ENCODE assay signal across 15 cellular contexts in genomic region chr14:97379091-97379531, GRCh38.
DNase-seq lines count a peak whose midpoint lies in the region; ATAC-seq, FAIRE-seq and TF ChIP-seq lines count a peak whose summit lies in the region.
"Had no signal": no experiment of that assay in that cellular context is flagged by ENCODE, and none has a peak within 500 bp of the region (broad histone marks: within the 10 kb centered on the region; RNA-seq: fewer than 3 reads in every experiment).

No MANE protein-coding gene starts in this region.

- TF ChIP-seq CTCF in upper lobe of left lung (IDR thresholded peaks at IDR 0.05), result no peak

- H3K36me3 ChIP-seq in H7 (replicated peaks; ENCODE audit: control insufficient read depth, insufficient read depth, low read length) (no peaks in the 10 kb centered on the region), small intestine (ENCODE audit: control insufficient read depth in 2 of 2, insufficient read depth in 2 of 2, low read length in 2 of 2) (no peaks in the 10 kb centered on the region), upper lobe of left lung (no peaks in the 10 kb centered on the region)
- H3K36me3 ChIP-seq: left ventricle myocardium inferior had no signal

- peak overlapping the region; percentile 77 for H3K4me3 Mint-ChIP-seq in activated naive CD8-positive, alpha-beta T cell
- H3K4me3 Mint-ChIP-seq: nephron had no signal

- no peak for FAIRE-seq in small intestine (lab: Jason Lieb, UNC)
- FAIRE-seq: GM18507 had no signal

- H3K4me1 ChIP-seq in small intestine (ENCODE audit: control insufficient read depth in 2 of 2, insufficient read depth in 1 of 2, low read depth in 1 of 2, low read length in 1 of 2) (no peaks in the 10 kb centered on the region), upper lobe of left lung (no peaks in the 10 kb centered on the region)
- H3K4me1 ChIP-seq: left ventricle myocardium inferior had no signal

- peak overlapping the region; percentile 78 for H3K27ac Mint-ChIP-seq in activated naive CD8-positive, alpha-beta T cell
- H3K27ac Mint-ChIP-seq: nephron had no signal

- H3K4me1 Mint-ChIP-seq in activated naive CD8-positive, alpha-beta T cell (ENCODE audit: low read depth), result peaks cover 53% of the 10 kb centered on the region
- H3K4me1 Mint-ChIP-seq: nephron had no signal

- ATAC-seq in GM19397 (IDR thresholded peaks at IDR 0.05; ENCODE audit: unreplicated experiment) (no peak), upper lobe of left lung (ENCODE audit: low FRiP score in 2 of 2) (no peak)

- H3K4me3 ChIP-seq in H7 (ENCODE audit: insufficient read depth, low read depth, low read length), result no peak overlapping the region
- H3K4me3 ChIP-seq in small intestine (ENCODE audit: low read depth in 1 of 2, low read length in 2 of 2), result no peak overlapping the region
- no peak overlapping the region for H3K4me3 ChIP-seq in upper lobe of left lung
- H3K4me3 ChIP-seq: left ventricle myocardium inferior had no signal

- H3K27ac ChIP-seq in small intestine (ENCODE audit: low read depth in 1 of 2, low read length in 1 of 2), result no peak overlapping the region
- H3K27ac ChIP-seq in upper lobe of left lung, result no peak overlapping the region
- H3K27ac ChIP-seq: left ventricle myocardium inferior had no signal

- H3K27me3 ChIP-seq in H7 (ENCODE audit: control insufficient read depth, insufficient read depth, low read length) (no peaks in the 10 kb centered on the region), small intestine (ENCODE audit: control insufficient read depth in 2 of 2, insufficient read depth in 2 of 2, low read length in 2 of 2) (peaks cover 0 to 4% of the 10 kb centered on the region in 2 donors), upper lobe of left lung (no peaks in the 10 kb centered on the region)

- H3K9me3 ChIP-seq in small intestine (ENCODE audit: control insufficient read depth, low read depth) (no peaks in the 10 kb centered on the region), upper lobe of left lung (no peaks in the 10 kb centered on the region)

- no peaks in the 10 kb centered on the region for H3K27me3 Mint-ChIP-seq in activated naive CD8-positive, alpha-beta T cell

- H3K36me3 Mint-ChIP-seq in activated naive CD8-positive, alpha-beta T cell, result peaks cover 6% of the 10 kb centered on the region

- H3K9me3 Mint-ChIP-seq in activated naive CD8-positive, alpha-beta T cell (ENCODE audit: low read depth), result no peaks in the 10 kb centered on the region
- H3K9me3 Mint-ChIP-seq: nephron had no signal

- 41 to 49% (median 46%) methylated on average over 7 of the region's 7 CpGs for WGBS in small intestine, 3 donors
- WGBS in upper lobe of left lung, 2 donors, result 27 to 29% methylated on average over 7 of the region's 7 CpGs

- no peak for TF ChIP-seq POLR2A in upper lobe of left lung (IDR thresholded peaks at IDR 0.05)

- no peak for TF ChIP-seq EP300 in upper lobe of left lung (IDR thresholded peaks at IDR 0.05)

- DNase-seq in H7 (peak; percentile 41), UCSD-AML1 (lab: John Stamatoyannopoulos, UW; ENCODE audit: unreplicated experiment) (peak; percentile 26), small intestine (peak; percentile 13), NCI-H446 treated with DMSO at 0.1 percent for 48 hours (lab: John Stamatoyannopoulos, UW) (no peak), upper lobe of left lung (no peak), epidermal melanocyte (ENCODE audit: insufficient read length, low spot score) (no peak)
- DNase-seq: GDM1; KG1; left ventricle myocardium inferior; NCI-H524 treated with DMSO at 0.1 percent for 48 hours; stimulated activated CD4-positive, alpha-beta T cell treated with anti-CD3 and anti-CD28 coated beads, Interleukin-4, amount 100 ng/mL, for 4 hours had no signal

Comparison
In these comparisons a context has a peak if more than half of its experiments do, and no peak if none do; other contexts are left out.
1. DNase-seq: peak in H7 (single experiment), UCSD-AML1 (single experiment) and small intestine (single experiment); none in NCI-H446 treated with DMSO at 0.1 percent for 48 hours (single experiment), upper lobe of left lung (0 of 2) and epidermal melanocyte (single experiment).